9 cellular contexts compared by ENCODE assay signal in genomic region chr4:109801895-109802319, GRCh38. TPM values are rescaled to one million over a fixed set of nuclear protein-coding genes. Genes with fewer than 3 reads are reported as not detected.
DNase-seq lines count a peak whose midpoint lies in the region; ATAC-seq and TF ChIP-seq lines count a peak whose summit lies in the region.
"Had no signal": no experiment of that assay in that cellular context is flagged by ENCODE, and none has a peak within 500 bp of the region (broad histone marks: within the 10 kb centered on the region; RNA-seq: fewer than 3 reads in every experiment).

CFI (minus strand) TSS chr4:109801999; CDS start chr4:109801971, 28 bp downstream.

- peaks cover 0 to 16% (median 3%) of the 10 kb centered on the region in 11 donors for H3K9me3 ChIP-seq in heart right ventricle

- DNase-seq in ELR (ENCODE audit: low read depth) (peak; percentile 23), heart right ventricle (no peak), sciatic nerve (ENCODE audit: low spot score) (no peak)
- DNase-seq in activated naive CD4-positive, alpha-beta T cell (lab: John Stamatoyannopoulos, UW) = no peak
- no peak for DNase-seq in effector CD8-positive, alpha-beta T cell (lab: John Stamatoyannopoulos, UW)
- DNase-seq: NCI-H1048 had no signal

- intact Hi-C loops in heart right ventricle (cut with DNase I) = loop anchor here in 3 of 10 donors (5.0 to 10.0 kb wide), 3 partner anchors 70 to 100 kb away; partner anchors contain the start of genes CASP6 (in 3 of the 3) and PLA2G12A (in 2 of the 3)
- intact Hi-C loops in sciatic nerve (cut with DNase I) = no loop called here

- H3K27ac ChIP-seq in adipose tissue (ENCODE audit: low read depth, low read length) (no peak within 1 kb of the TSS), heart right ventricle (peak within 1 kb of the TSS in 9 of 10 donors; percentile 2 to 74 (median 47))

- peak within 1 kb of the TSS; percentile 16 to 54 (median 48) for H3K4me3 ChIP-seq in heart right ventricle

- no peaks in the 10 kb centered on the region for H3K27me3 ChIP-seq in heart right ventricle

- H3K4me1 ChIP-seq in heart right ventricle = peaks cover 0 to 13% (median 3%) of the 10 kb centered on the region in 9 donors

- TF ChIP-seq CTCF in heart right ventricle (IDR thresholded peaks at IDR 0.05) = no peak

- 21 to 36% (median 32%) methylated on average over 2 of the region's 2 CpGs for WGBS in adipose tissue, 3 donors
- WGBS in heart right ventricle, 2 donors = 36 to 53% methylated on average over 2 of the region's 2 CpGs

- no peaks in the 10 kb centered on the region for H3K36me3 ChIP-seq in heart right ventricle

- peak in 7 of 8 donors; percentile 62 to 89 (median 83) for ATAC-seq in heart right ventricle
- peak; percentile 74 for ATAC-seq in sciatic nerve
- no peak for ATAC-seq in HG03565 (IDR thresholded peaks at IDR 0.05; ENCODE audit: unreplicated experiment)
- ATAC-seq in HG03342 (IDR thresholded peaks at IDR 0.05; ENCODE audit: unreplicated experiment) = no peak

RNA-seq across cellular contexts. Expression of gene CFI, which starts in this region (rescaled TPM):
- 10 to 100 TPM; 19.2 to 26.8 (median 21.4) TPM for polyA plus RNA-seq in adipose tissue
- 10 to 100 TPM in 4 of 10 donors, 1 to 10 TPM in 6; 5.2 to 16.6 (median 9.8) TPM for total RNA-seq in heart right ventricle
- 10 to 100 TPM; 11.8 to 12.6 TPM for polyA plus RNA-seq in heart right ventricle
- 50.8 TPM for total RNA-seq in sciatic nerve

Comparison
In these comparisons a context has a peak if more than half of its experiments do, and no peak if none do; other contexts are left out.
1. ATAC-seq: peak in heart right ventricle (7 of 8) and sciatic nerve (single experiment); none in HG03565 (single experiment) and HG03342 (single experiment).